8 cellular contexts compared by ENCODE assay signal in the genomic region with DNA sequence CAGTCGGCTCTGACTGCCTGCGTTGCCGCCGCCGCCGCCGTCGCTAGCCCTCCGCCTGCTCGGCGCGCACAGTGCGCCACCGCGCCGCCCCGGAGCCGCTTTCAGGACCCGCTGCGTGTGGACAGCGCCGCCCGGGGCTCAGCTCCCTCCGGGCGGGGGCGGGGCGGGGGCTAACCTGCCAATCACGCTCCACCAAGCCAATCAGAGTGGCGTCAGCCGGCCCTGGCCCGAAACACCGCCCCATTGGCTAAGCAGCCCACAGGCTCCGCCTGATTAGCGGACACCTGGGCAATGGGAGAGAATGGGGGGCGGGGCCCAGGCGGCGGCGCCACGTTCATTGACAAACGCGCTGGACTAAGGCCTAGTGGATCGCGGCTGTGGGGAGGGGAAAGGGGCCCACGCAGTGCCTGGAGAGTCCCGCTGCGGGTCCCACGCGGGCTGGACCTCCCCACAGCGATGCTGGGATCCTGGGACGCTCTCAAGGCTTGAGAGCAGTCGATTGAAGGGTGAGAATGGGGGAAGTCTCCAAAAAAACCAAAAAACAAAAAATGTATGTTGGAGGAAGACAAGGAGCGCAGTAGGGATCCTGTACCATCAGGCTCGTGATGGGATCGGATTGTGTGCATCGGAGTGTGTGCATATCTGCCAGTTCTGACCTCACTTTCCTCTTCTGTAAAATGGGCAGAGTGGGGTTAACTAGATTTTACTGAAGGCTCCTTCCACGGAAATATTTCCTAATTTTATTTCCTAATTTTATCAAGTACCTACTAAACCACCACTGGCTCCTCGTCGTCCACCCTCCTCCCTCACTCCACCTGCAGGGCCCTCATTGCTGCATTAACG. TPM values are rescaled to one million over a fixed set of nuclear protein-coding genes. Genes with fewer than 3 reads are reported as not detected.
DNase-seq lines count a peak whose midpoint lies in the region; TF ChIP-seq lines count a peak whose summit lies in the region.

No MANE protein-coding gene starts in this region.

- TF ChIP-seq EP300 in tibial nerve (IDR thresholded peaks at IDR 0.05) = no peak

- in situ Hi-C loops in GM23248 (cut with MboI) = no loop called here

- TF ChIP-seq POLR2A in Raji (IDR thresholded peaks at IDR 0.05; ENCODE audit: insufficient read depth, low read depth, low read length) (peak; percentile 74), tibial nerve (IDR thresholded peaks at IDR 0.05) (no peak)

- peak overlapping the region; percentile 68 for H3K4me3 Mint-ChIP-seq in osteocyte (ENCODE audit: unreplicated experiment)

- H3K27me3 ChIP-seq in GM23248 (replicated peaks; ENCODE audit: insufficient read depth) (peaks cover 95% of the 10 kb centered on the region), tibial nerve (peaks cover 22 to 100% of the 10 kb centered on the region in 2 donors)

- H4K20me1 ChIP-seq in GM23248 (ENCODE audit: insufficient read depth) = no peaks in the 10 kb centered on the region

- no peaks in the 10 kb centered on the region for H3F3A ChIP-seq in GM23248 (ENCODE audit: insufficient read depth)

- no peak for TF ChIP-seq CTCF in osteocyte (IDR thresholded peaks at IDR 0.05)
- TF ChIP-seq CTCF in tibial nerve (IDR thresholded peaks at IDR 0.05) = no peak

- no peaks in the 10 kb centered on the region for H3K36me3 Mint-ChIP-seq in osteocyte (ENCODE audit: unreplicated experiment)

- H3K9me2 ChIP-seq in GM23248 (ENCODE audit: insufficient read depth) = no peaks in the 10 kb centered on the region

- no peak overlapping the region for H3K27ac ChIP-seq in GM23248
- no peak overlapping the region for H3K27ac ChIP-seq in tibial nerve

- H3K9ac ChIP-seq in GM23248 = no peak overlapping the region

- H3K4me1 ChIP-seq in GM23248 (ENCODE audit: insufficient read depth) (no peaks in the 10 kb centered on the region), tibial nerve (peaks cover 0 to 56% (median 36%) of the 10 kb centered on the region in 4 donors)

- H3K4me3 ChIP-seq in GM23248 (0 out of 2 replicates have a peak overlapping the region, but pooled peaks have one; percentile 11), tibial nerve (peak overlapping the region in 2 of 4 donors; percentile 49 to 50)

- H3K4me1 Mint-ChIP-seq in osteocyte (ENCODE audit: unreplicated experiment) = peaks cover 19% of the 10 kb centered on the region

- no peak overlapping the region for H3K4me2 ChIP-seq in GM23248 (ENCODE audit: unreplicated experiment)

- H3K27me3 Mint-ChIP-seq in osteocyte (ENCODE audit: unreplicated experiment) = peaks cover 78% of the 10 kb centered on the region

- H3K36me3 ChIP-seq in GM23248 (ENCODE audit: low read depth) (no peaks in the 10 kb centered on the region), tibial nerve (no peaks in the 10 kb centered on the region)

- WGBS in GM23248 (ENCODE audit: low coverage in 1 of 2, low lambda C conversion rate in 2 of 2, missing lambda C conversion rate in 2 of 2), 2 experiments = 8 to 9% methylated on average over 53 to 58 of the region's 59 CpGs
- WGBS in tibial nerve, 2 donors = 3 to 9% methylated on average over 28 to 37 of the region's 59 CpGs

- DNase-seq in EL (peak; percentile 86), GM23248 (peak; percentile 77), Kasumi-1 (lab: John Stamatoyannopoulos, UW) (peak; percentile 93), activated gamma-delta T cell (lab: John Stamatoyannopoulos, UW) (peak; percentile 65), germinal center (ENCODE audit: low spot score) (peak; percentile 100), osteocyte (ENCODE audit: extremely low spot score, unreplicated experiment) (peak; percentile 95), tibial nerve (ENCODE audit: low spot score in 2 of 2) (peak; percentile 30 to 47)

- no peaks in the 10 kb centered on the region for H3K9me3 Mint-ChIP-seq in osteocyte (ENCODE audit: unreplicated experiment)

- H3K27ac Mint-ChIP-seq in osteocyte (ENCODE audit: unreplicated experiment) = no peak overlapping the region

- H3K79me2 ChIP-seq in GM23248 (ENCODE audit: insufficient read depth) = no peaks in the 10 kb centered on the region

- H3K9me3 ChIP-seq in GM23248 (ENCODE audit: low read depth) (no peaks in the 10 kb centered on the region), tibial nerve (peaks cover 0 to 3% (median 0%) of the 10 kb centered on the region in 4 donors)

- H2AFZ ChIP-seq in GM23248 = no peak overlapping the region

RNA-seq across cellular contexts. Expression of gene PAX5, which starts 6.3 kb away (rescaled TPM):
- not detected in 2 replicates for total RNA-seq in GM23248 (2014; rRNA removed; shearing (Covaris generic))
- polyA plus RNA-seq in GM23248 (2016; fragmentation: Nextera tagmentation; extraction: Ambion mirVana) = 0.09 TPM in 1 of 2 replicates, not detected in the other
- not detected in 2 replicates for total RNA-seq in osteocyte
- not detected for total RNA-seq in tibial nerve

Comparison
In these comparisons a context has a peak if more than half of its experiments do, and no peak if none do; other contexts are left out.
1. DNase-seq: peak in every context shown above with its lines; median percentile 100 in germinal center; 95 in osteocyte; 93 in Kasumi-1; 86 in EL; 77 in GM23248; 65 in activated gamma-delta T cell; 38 in tibial nerve.